In genomic region chr1:54887665-54888071, GRCh38 we compare ENCODE assay signal across 8 cellular contexts. TPM values are rescaled to one million over a fixed set of nuclear protein-coding genes. Genes with fewer than 3 reads are reported as not detected.
DNase-seq lines count a peak whose midpoint lies in the region; ATAC-seq, FAIRE-seq and TF ChIP-seq lines count a peak whose summit lies in the region.

No MANE protein-coding gene starts in this region.

- H3K4me3 ChIP-seq in cardiac fibroblast (replicated peaks in 1 of 2; ENCODE audit: low read depth in 2 of 2, low read length in 2 of 2) (peak overlapping the region; percentile 87 to 99), HepG2 (replicated peaks in 1 of 3; ENCODE audit: insufficient read depth in 1 of 3, low read depth in 2 of 3, low read length in 3 of 3) (peak overlapping the region; percentile 74 to 99 (median 98))

- H3K4me1 ChIP-seq in HepG2 (ENCODE audit: insufficient read depth, low read length), result peaks cover 73% of the 10 kb centered on the region

- H3K9ac ChIP-seq in HepG2 (ENCODE audit: insufficient read depth, low read depth, low read length), result peak overlapping the region; percentile 98

- BruUV-seq in HepG2 (replicated peaks; lab: Mats Ljungman, UMichigan), result TSS peak; percentile 87

- 2% methylated on average over 8 of the region's 8 CpGs for WGBS in HepG2 (ENCODE audit: low lambda C conversion rate)

- peaks cover 4 to 31% of the 10 kb centered on the region in 2 experiments; a peak in 4 of 5 replicates for H3K36me3 ChIP-seq in HepG2 (replicated peaks in 1 of 2; ENCODE audit: control insufficient read depth in 1 of 2, insufficient read depth in 2 of 2, low read length in 2 of 2)

- in situ Hi-C loops in HepG2 (cut with HindIII; ENCODE audit: extremely low pct_ligation_motif_present, low pct_unique_long_range_greater_than_20kb), result no loop called here

- POLR2A ChIA-PET in HepG2 (lab: Yijun Ruan, JAX), result interaction anchor here (0.8 to 11.2 kb wide), 16 partner anchors 13 to 541 kb away, joined by 3 to 364 read pairs (median 16); no protein-coding TSS in a partner anchor

- ATAC-seq in HepG2 (peak; percentile 44), HG03565 (IDR thresholded peaks at IDR 0.05; ENCODE audit: unreplicated experiment) (no peak), HG02610 (IDR thresholded peaks at IDR 0.05; ENCODE audit: unreplicated experiment) (no peak)

- intact Hi-C loops in HepG2 (cut with micrococcal nuclease; ENCODE audit: unreplicated experiment), result loop anchor here (1.0 to 5.0 kb wide), 3 partner anchors 27 to 40 kb away; no protein-coding TSS in a partner anchor

- peaks cover 39% of the 10 kb centered on the region for H4K20me1 ChIP-seq in HepG2 (ENCODE audit: insufficient read depth, low read length)

- peak in 1 of 2 experiments; percentile 26; a peak in 1 of 4 replicates for TF ChIP-seq POLR2A in HepG2 (IDR thresholded peaks at IDR 0.05; ENCODE audit: insufficient read depth in 1 of 2, low read depth in 2 of 2, low read length in 2 of 2)

- TF ChIP-seq RAD21 in HepG2 (CRISPR knock-in tag; IDR thresholded peaks at IDR 0.05), result no peak; the same call in 1 of the 2 replicates

- H3K27ac ChIP-seq in HepG2 (ENCODE audit: extremely low read length, insufficient read depth, low read length) (peak overlapping the region; percentile 99), temporal lobe (ENCODE audit: low read depth, low read length) (peak overlapping the region; percentile 73)

- peaks cover 50% of the 10 kb centered on the region for H3K79me2 ChIP-seq in HepG2 (ENCODE audit: insufficient read depth, low read length)

- H3K27me3 ChIP-seq in HepG2 (ENCODE audit: control insufficient read depth in 1 of 2, insufficient read depth in 2 of 2, low read length in 2 of 2), result no peaks in the 10 kb centered on the region; a peak in 1 of 5 replicates

- TF ChIP-seq EP300 in HepG2 (IDR thresholded peaks at IDR 0.05; ENCODE audit: low read depth in 2 of 2, low read length in 2 of 2) (no peak; a peak in 1 of 4 replicates), HepG2 (CRISPR knock-in tag; IDR thresholded peaks at IDR 0.05; ENCODE audit: borderline replicate concordance) (no peak)

- H3K4me2 ChIP-seq in HepG2 (ENCODE audit: low read depth, low read length), result peak overlapping the region; percentile 97

- TF ChIP-seq CTCF in cardiac fibroblast (IDR thresholded peaks at IDR 0.05; ENCODE audit: low read depth, low read length) (no peak), HepG2 (CRISPR knock-in tag; IDR thresholded peaks at IDR 0.05) (no peak)

- DNase-seq in NCI-H748 (lab: John Stamatoyannopoulos, UW; ENCODE audit: unreplicated experiment), result peak; percentile 57
- no peak for DNase-seq in NCI-H748 treated with DMSO at 0.1 percent for 48 hours (lab: John Stamatoyannopoulos, UW)
- peak; percentile 43 for DNase-seq in NCI-H226
- peak in 1 of 2 donors; percentile 61 for DNase-seq in cardiac fibroblast (ENCODE audit: low read depth in 2 of 2)
- no peak for DNase-seq in HepG2 (ENCODE audit: low spot score)

- H3K9me3 ChIP-seq in HepG2 (ENCODE audit: low read length), result no peaks in the 10 kb centered on the region

- no peak overlapping the region for H2AFZ ChIP-seq in HepG2 (ENCODE audit: low read length)

- no peak for FAIRE-seq in HepG2 (lab: Jason Lieb, UNC)

- CTCF ChIA-PET in HepG2 (lab: Yijun Ruan, JAX; ENCODE audit: low intra/inter-chr PET ratio, low total read pairs), result no interaction called here

TF ChIP-seq in HepG2, 621 proteins besides CTCF, POLR2A, EP300 and RAD21 (continues in another document):
- TF ChIP-seq ZSCAN9 (CRISPR knock-in tag; IDR thresholded peaks at IDR 0.05; ENCODE audit: borderline replicate concordance) (no peak), NR2F6 (IDR thresholded peaks at IDR 0.05) (no peak), NR2F6 (CRISPR knock-in tag; IDR thresholded peaks at IDR 0.05) (no peak), ADNP (CRISPR knock-in tag; IDR thresholded peaks at IDR 0.05) (no peak), ZNF205 (CRISPR knock-in tag; IDR thresholded peaks at IDR 0.05) (no peak), FOXO4 (CRISPR knock-in tag; conservative IDR thresholded peaks at IDR 0.05) (peak; percentile 92; the same call in 1 of the 2 replicates), MEF2D (CRISPR knock-in tag; IDR thresholded peaks at IDR 0.05) (peak; percentile 19; the same call in 1 of the 2 replicates), HNF4G (IDR thresholded peaks at IDR 0.05; ENCODE audit: borderline replicate concordance, low read depth, low read length) (no peak), HNF4G (CRISPR knock-in tag; IDR thresholded peaks at IDR 0.05; ENCODE audit: borderline replicate concordance, low read depth) (no peak), PCBP1 (IDR thresholded peaks at IDR 0.05; ENCODE audit: borderline replicate concordance, low read depth, low read length) (no peak), TOPORS (CRISPR knock-in tag; IDR thresholded peaks at IDR 0.05) (peak; percentile 79; the same call in 1 of the 2 replicates), GATA4 (IDR thresholded peaks at IDR 0.05; ENCODE audit: borderline replicate concordance, low read depth) (0 out of 2 replicates have a peak, but pooled peaks have one; percentile 11), AGO2 (optimal IDR thresholded peaks at IDR 0.05; ENCODE audit: low read depth, low read length) (peak; percentile 35), HOXA3 (CRISPR knock-in tag; IDR thresholded peaks at IDR 0.05) (no peak), ZBTB4 (CRISPR knock-in tag; IDR thresholded peaks at IDR 0.05; ENCODE audit: borderline replicate concordance) (peak; percentile 43; the same call in 1 of the 2 replicates), SRSF4 (IDR thresholded peaks at IDR 0.05; ENCODE audit: low read depth, low read length, poor library complexity, severe bottlenecking) (no peak)

RNA-seq across cellular contexts. Expression of gene DHCR24, which starts 0.7 kb away (rescaled TPM):
- 250 and 448 TPM in 2 replicates for total RNA-seq in HepG2 (2016; rRNA removed; fragmentation: Illumina TruSeq; extraction: Trizol)
- total RNA-seq in HepG2 (2016; cell fraction: cytosol; rRNA removed; fragmentation: Illumina TruSeq; extraction: Trizol; ENCODE audit: low read depth), result 49.9 and 51.0 TPM in 2 replicates
- 228 and 439 TPM in 2 replicates for total RNA-seq in HepG2 (2016; cell fraction: insoluble cytoplasmic fraction; rRNA removed; fragmentation: Illumina TruSeq; extraction: Trizol)
- 153 and 157 TPM in 2 replicates for total RNA-seq in HepG2 (2016; cell fraction: membrane; rRNA removed; fragmentation: Illumina TruSeq; extraction: Trizol)
- total RNA-seq in HepG2 (2016; cell fraction: nucleus; rRNA removed; fragmentation: Illumina TruSeq; extraction: Trizol), result 410 and 468 TPM in 2 replicates
- polyA plus RNA-seq in HepG2 (2011; rRNA removed), result 374 and 484 TPM in 2 replicates
- polyA plus RNA-seq in HepG2 (2011; cell fraction: cytosol; rRNA removed), result 348 and 453 TPM in 2 replicates
- 376 and 486 TPM in 2 replicates for polyA plus RNA-seq in HepG2 (2011; cell fraction: nucleus; rRNA removed)
- polyA plus RNA-seq in HepG2 (2012), result 453 and 672 TPM in 2 replicates
- polyA plus RNA-seq in HepG2 (2016; cell fraction: cytosol; fragmentation: Illumina TruSeq; extraction: Trizol; ENCODE audit: low read depth), result 36.9 and 39.3 TPM in 2 replicates
- 202 and 215 TPM in 2 replicates for polyA plus RNA-seq in HepG2 (2016; cell fraction: insoluble cytoplasmic fraction; fragmentation: Illumina TruSeq; extraction: Trizol; ENCODE audit: low read depth)
- polyA plus RNA-seq in HepG2 (2016; cell fraction: membrane; fragmentation: Illumina TruSeq; extraction: Trizol; ENCODE audit: low read depth), result 86.7 and 89.8 TPM in 2 replicates
- polyA plus RNA-seq in HepG2 (2016; cell fraction: nucleus; fragmentation: Illumina TruSeq; extraction: Trizol; ENCODE audit: insufficient read depth, low read depth), result 516 and 527 TPM in 2 replicates
- 777 and 2,246 TPM in 2 replicates for polyA minus RNA-seq in HepG2 (2011; rRNA and poly(A)+ RNA removed; ENCODE audit: low replicate concordance)
- 316 and 502 TPM in 2 replicates for polyA minus RNA-seq in HepG2 (2011; cell fraction: cytosol; rRNA and poly(A)+ RNA removed)
- 197 and 218 TPM in 2 replicates for polyA minus RNA-seq in HepG2 (2011; cell fraction: nucleus; rRNA and poly(A)+ RNA removed)
- 37.4 TPM for total RNA-seq in temporal lobe

Comparison
In these comparisons a context has a peak if more than half of its experiments do, and no peak if none do; other contexts are left out.
1. DNase-seq: peak in NCI-H748 (single experiment) and NCI-H226 (single experiment); none in NCI-H748 treated with DMSO at 0.1 percent for 48 hours (single experiment) and HepG2 (single experiment).